In genomic region chr5:96683810-96684209, GRCh38 we compare ENCODE assay signal across 13 cellular contexts. TPM values are rescaled to one million over a fixed set of nuclear protein-coding genes. Genes with fewer than 3 reads are reported as not detected.
DNase-seq lines count a peak whose midpoint lies in the region; ATAC-seq and TF ChIP-seq lines count a peak whose summit lies in the region.
"Had no signal": no experiment of that assay in that cellular context is flagged by ENCODE, and none has a peak within 500 bp of the region (broad histone marks: within the 10 kb centered on the region; RNA-seq: fewer than 3 reads in every experiment).

No MANE protein-coding gene starts in this region.

- H3K27me3 Mint-ChIP-seq in natural killer cell treated with Interleukin-12 subunit alpha and Interleukin-12 subunit beta and Interleukin-15 and Interleukin-18, amount 100 ng/mL, for 72 hours: no peaks in the 10 kb centered on the region
- H3K27me3 Mint-ChIP-seq: CD4-positive, alpha-beta memory T cell had no signal

- peaks cover 43% of the 10 kb centered on the region for H3K4me1 ChIP-seq in SJSA1 (replicated peaks)
- peaks cover 13% of the 10 kb centered on the region for H3K4me1 ChIP-seq in lower lobe of right lung

- H3K4me3 ChIP-seq in SJSA1 (no peak overlapping the region), lower lobe of right lung (no peak overlapping the region)
- H3K4me3 ChIP-seq: GM23248 had no signal

- no peak overlapping the region for H3K4me3 Mint-ChIP-seq in natural killer cell treated with Interleukin-12 subunit alpha and Interleukin-12 subunit beta and Interleukin-15 and Interleukin-18, amount 100 ng/mL, for 72 hours
- H3K4me3 Mint-ChIP-seq: CD4-positive, alpha-beta memory T cell had no signal

- no peak for ATAC-seq in natural killer cell treated with Interleukin-12 subunit alpha and Interleukin-12 subunit beta and Interleukin-15 and Interleukin-18, amount 100 ng/mL, for 72 hours
- ATAC-seq in HG02571 (IDR thresholded peaks at IDR 0.05; ENCODE audit: unreplicated experiment) (no peak), GM21515 (IDR thresholded peaks at IDR 0.05; ENCODE audit: unreplicated experiment) (no peak), lower lobe of right lung (no peak)

- H3K27me3 ChIP-seq in SJSA1 (replicated peaks) (no peaks in the 10 kb centered on the region), lower lobe of right lung (ENCODE audit: low read depth) (no peaks in the 10 kb centered on the region)

- no peak for DNase-seq in SJSA1 (ENCODE audit: low read depth in 1 of 2, low spot score in 2 of 2)
- DNase-seq in epithelial cell of prostate (ENCODE audit: low read depth, low spot score): no peak
- DNase-seq in natural killer cell treated with Interleukin-12 subunit alpha and Interleukin-12 subunit beta and Interleukin-15 and Interleukin-18, amount 100 ng/mL, for 72 hours (ENCODE audit: low spot score): no peak
- no peak for DNase-seq in lower lobe of right lung
- DNase-seq: C1 segment of cervical spinal cord; Calu3; CD4-positive, alpha-beta memory T cell; COR-L47; DND-41; GM23248; H7 had no signal

- intact Hi-C loops in lower lobe of right lung (cut with DNase I): no loop called here

- peak overlapping the region; percentile 32 to 57 for H3K27ac Mint-ChIP-seq in natural killer cell treated with Interleukin-12 subunit alpha and Interleukin-12 subunit beta and Interleukin-15 and Interleukin-18, amount 100 ng/mL, for 72 hours

- H3K9me3 ChIP-seq in SJSA1 (replicated peaks) (no peaks in the 10 kb centered on the region), lower lobe of right lung (no peaks in the 10 kb centered on the region)

- H3K4me1 Mint-ChIP-seq in natural killer cell treated with Interleukin-12 subunit alpha and Interleukin-12 subunit beta and Interleukin-15 and Interleukin-18, amount 100 ng/mL, for 72 hours (ENCODE audit: low read depth in 2 of 2): peaks cover 39 to 42% of the 10 kb centered on the region in 2 donors

- no peaks in the 10 kb centered on the region for H3K9me3 Mint-ChIP-seq in natural killer cell treated with Interleukin-12 subunit alpha and Interleukin-12 subunit beta and Interleukin-15 and Interleukin-18, amount 100 ng/mL, for 72 hours
- H3K9me3 Mint-ChIP-seq: CD4-positive, alpha-beta memory T cell had no signal

- peaks cover 21% of the 10 kb centered on the region for H3K36me3 ChIP-seq in SJSA1
- peaks cover 19% of the 10 kb centered on the region for H3K36me3 ChIP-seq in lower lobe of right lung

- H3K27ac ChIP-seq in SJSA1 (0 out of 2 replicates have a peak overlapping the region, but pooled peaks have one; percentile 19), epithelial cell of prostate (peak overlapping the region; percentile 15), lower lobe of right lung (no peak overlapping the region)
- H3K27ac ChIP-seq: GM23248 had no signal

- TF ChIP-seq CTCF in lower lobe of right lung (IDR thresholded peaks at IDR 0.05): no peak

- H3K36me3 Mint-ChIP-seq in natural killer cell treated with Interleukin-12 subunit alpha and Interleukin-12 subunit beta and Interleukin-15 and Interleukin-18, amount 100 ng/mL, for 72 hours: peaks cover 5% of the 10 kb centered on the region

RNA-seq across cellular contexts. Expression of gene CAST, which starts 21.6 kb away (rescaled TPM):
- 234 and 272 TPM in 2 replicates for total RNA-seq in SJSA1 (2014; rRNA removed; shearing (Covaris generic))
- total RNA-seq in natural killer cell treated with Interleukin-12 subunit alpha and Interleukin-12 subunit beta and Interleukin-15 and Interleukin-18, amount 100 ng/mL, for 72 hours: 100 to 1,000 TPM in 1 of 2 donors, 10 to 100 TPM in 1; 86.3 to 101 TPM
- 272 TPM for total RNA-seq in lower lobe of right lung
